In genomic region chr10:42767906-42768305, GRCh38 we compare ENCODE assay signal across 26 cellular contexts.
"Had no signal": no experiment of that assay in that cellular context is flagged by ENCODE, and none has a peak within 500 bp of the region (broad histone marks: within the 10 kb centered on the region; RNA-seq: fewer than 3 reads in every experiment).

No MANE protein-coding gene starts in this region.

- H3K36me3 ChIP-seq: left ventricle myocardium inferior, neural progenitor cell, neutrophil, right lobe of liver, tibial nerve, uterus had no signal

- H3K4me3 Mint-ChIP-seq: mesothelial cell of epicardium; naive B cell; natural killer cell; nephron progenitor cell; neural progenitor cell; stimulated activated memory B cell treated with anti-CD40 and anti-IgM and Interleukin-4, amounts not matched to agents 10 μg/mL and 1 μg/mL and 100 μg/mL, for 72 hours; stimulated activated naive CD8-positive, alpha-beta T cell treated with anti-CD3 and anti-CD28 coated beads, Interleukin-15, amount 100 ng/mL, for 72 hours; type B pancreatic cell had no signal

- ATAC-seq: natural killer cell; psoas muscle; stimulated activated memory B cell treated with anti-CD40 and anti-IgM and Interleukin-4, amounts not matched to agents 10 μg/mL and 1 μg/mL and 100 μg/mL, for 72 hours; stimulated activated naive CD8-positive, alpha-beta T cell treated with anti-CD3 and anti-CD28 coated beads, Interleukin-15, amount 100 ng/mL, for 72 hours had no signal

- H3K4me1 Mint-ChIP-seq: mesothelial cell of epicardium; naive B cell; natural killer cell; neural progenitor cell; stimulated activated memory B cell treated with anti-CD40 and anti-IgM and Interleukin-4, amounts not matched to agents 10 μg/mL and 1 μg/mL and 100 μg/mL, for 72 hours; stimulated activated naive CD8-positive, alpha-beta T cell treated with anti-CD3 and anti-CD28 coated beads, Interleukin-15, amount 100 ng/mL, for 72 hours had no signal

- H3K9ac ChIP-seq: neural progenitor cell, parathyroid adenoma had no signal

- H3K9me3 Mint-ChIP-seq: natural killer cell; stimulated activated naive CD8-positive, alpha-beta T cell treated with anti-CD3 and anti-CD28 coated beads, Interleukin-15, amount 100 ng/mL, for 72 hours had no signal

- H3K9me3 ChIP-seq: left ventricle myocardium inferior, neutrophil, psoas muscle, right lobe of liver, uterus had no signal

- H2AFZ ChIP-seq: neural progenitor cell, parathyroid adenoma had no signal

- DNase-seq: islet precursor cell; left ventricle myocardium inferior; mesendoderm; naive B cell; natural killer cell; nephron progenitor cell; occipital lobe; psoas muscle; right lobe of liver; stimulated activated CD4-positive, alpha-beta T cell treated with anti-CD3 and anti-CD28 coated beads, Interleukin-1b, Interleukin-23, amount 100 ng/mL, for 48 hours; stimulated activated CD4-positive, alpha-beta T cell treated with anti-CD3 and anti-CD28 coated beads, Interleukin-2, amount 100 ng/mL, for 48 hours; stimulated activated CD4-positive, alpha-beta T cell treated with anti-CD3 and anti-CD28 coated beads, Interleukin-4, amount 100 ng/mL, for 4 hours; stimulated activated CD8-positive, alpha-beta memory T cell treated with anti-CD3 and anti-CD28 coated beads, Interleukin-4, amount 100 ng/mL, for 48 hours; stimulated activated naive CD4-positive, alpha-beta T cell treated with Interleukin-2 at 50 U/mL for 16 hours; stimulated activated naive CD8-positive, alpha-beta T cell treated with anti-CD3 and anti-CD28 coated beads, Interleukin-15, amount 100 ng/mL, for 72 hours; substantia nigra; uterus had no signal

- H3K79me2 ChIP-seq: parathyroid adenoma had no signal

- H3K27ac ChIP-seq: left ventricle myocardium inferior, neural progenitor cell, neutrophil, parathyroid adenoma, psoas muscle, right lobe of liver, tibial nerve, uterus had no signal

- H3K27me3 ChIP-seq: right lobe of liver, tibial nerve, uterus had no signal

- H3K4me1 ChIP-seq: left ventricle myocardium inferior, neural progenitor cell, parathyroid adenoma, psoas muscle, right lobe of liver, tibial nerve, uterus had no signal

- H3K36me3 Mint-ChIP-seq: mesothelial cell of epicardium; naive B cell; natural killer cell; neural progenitor cell; stimulated activated memory B cell treated with anti-CD40 and anti-IgM and Interleukin-4, amounts not matched to agents 10 μg/mL and 1 μg/mL and 100 μg/mL, for 72 hours; type B pancreatic cell had no signal

- H3K27ac Mint-ChIP-seq: mesothelial cell of epicardium; naive B cell; natural killer cell; nephron progenitor cell; neural progenitor cell; stimulated activated memory B cell treated with anti-CD40 and anti-IgM and Interleukin-4, amounts not matched to agents 10 μg/mL and 1 μg/mL and 100 μg/mL, for 72 hours; stimulated activated naive CD8-positive, alpha-beta T cell treated with anti-CD3 and anti-CD28 coated beads, Interleukin-15, amount 100 ng/mL, for 72 hours; type B pancreatic cell had no signal

- H3K4me2 ChIP-seq: neural progenitor cell, smooth muscle cell had no signal

- H3K4me3 ChIP-seq: left ventricle myocardium inferior, lung, neural progenitor cell, psoas muscle, right lobe of liver, smooth muscle cell, tibial nerve, uterus had no signal
